In genomic region chrX:102599084-102599949, GRCh38 we compare ENCODE assay signal across 8 cellular contexts. TPM values are rescaled to one million over a fixed set of nuclear protein-coding genes. Genes with fewer than 3 reads are reported as not detected.
DNase-seq lines count a peak whose midpoint lies in the region; TF ChIP-seq lines count a peak whose summit lies in the region.

Gene ARMCX5, plus strand, starts transcription at chrX:102599515. Its CDS starts 2,627 bp downstream, at chrX:102602142.

- no peaks in the 10 kb centered on the region for H3K9me3 Mint-ChIP-seq in activated naive CD4-positive, alpha-beta T cell treated with anti-CD3 and anti-CD28 coated beads for 36 hours

- H3K36me3 ChIP-seq in H7 (replicated peaks; ENCODE audit: control insufficient read depth, insufficient read depth, low read length) (peaks cover 1% of the 10 kb centered on the region), MG63 (no peaks in the 10 kb centered on the region), neutrophil (no peaks in the 10 kb centered on the region)

- no peaks in the 10 kb centered on the region for H3K9me3 ChIP-seq in MG63
- no peaks in the 10 kb centered on the region for H3K9me3 ChIP-seq in neutrophil

- H3K27ac ChIP-seq in neutrophil = peak within 1 kb of the TSS; percentile 58

- no peaks in the 10 kb centered on the region for H3K27me3 Mint-ChIP-seq in activated naive CD4-positive, alpha-beta T cell treated with anti-CD3 and anti-CD28 coated beads for 36 hours (ENCODE audit: low read depth)

- H3K4me1 Mint-ChIP-seq in activated naive CD4-positive, alpha-beta T cell treated with anti-CD3 and anti-CD28 coated beads for 36 hours (ENCODE audit: low read depth) = peaks cover 33% of the 10 kb centered on the region

- H3K27ac Mint-ChIP-seq in activated naive CD4-positive, alpha-beta T cell treated with anti-CD3 and anti-CD28 coated beads for 36 hours = peak within 1 kb of the TSS; percentile 96

- H3K36me3 Mint-ChIP-seq in activated naive CD4-positive, alpha-beta T cell treated with anti-CD3 and anti-CD28 coated beads for 36 hours (ENCODE audit: low read depth) = peaks cover 14% of the 10 kb centered on the region

- no peak for TF ChIP-seq CTCF in neutrophil (IDR thresholded peaks at IDR 0.05)

- peak within 1 kb of the TSS; percentile 100 for H3K4me3 Mint-ChIP-seq in activated naive CD4-positive, alpha-beta T cell treated with anti-CD3 and anti-CD28 coated beads for 36 hours

- peaks cover 3 to 8% of the 10 kb centered on the region in 2 experiments for H3K4me1 ChIP-seq in neutrophil (ENCODE audit: control insufficient read depth in 1 of 2, insufficient read depth in 1 of 2, low read depth in 1 of 2, low read length in 1 of 2)

- peak; percentile 94 for DNase-seq in ELR (ENCODE audit: low read depth)
- peak; percentile 4 for DNase-seq in H7
- peak; percentile 71 for DNase-seq in MG63
- DNase-seq in SIG-M5 (lab: John Stamatoyannopoulos, UW) = peak; percentile 0
- DNase-seq in activated naive CD4-positive, alpha-beta T cell treated with anti-CD3 and anti-CD28 coated beads for 36 hours = peak; percentile 79
- DNase-seq in globus pallidus (ENCODE audit: low spot score) = peak; percentile 71
- DNase-seq in superior temporal gyrus (ENCODE audit: extremely low spot score) = peak; percentile 85

- no peaks in the 10 kb centered on the region for H3K27me3 ChIP-seq in H7 (ENCODE audit: control insufficient read depth, insufficient read depth, low read length)
- H3K27me3 ChIP-seq in MG63 = no peaks in the 10 kb centered on the region
- no peaks in the 10 kb centered on the region for H3K27me3 ChIP-seq in neutrophil

- H3K4me3 ChIP-seq in H7 (ENCODE audit: insufficient read depth, low read depth, low read length) = peak within 1 kb of the TSS; percentile 55
- peak within 1 kb of the TSS; percentile 61 for H3K4me3 ChIP-seq in MG63
- H3K4me3 ChIP-seq in neutrophil (ENCODE audit: low read depth in 1 of 2, low read length in 1 of 2) = peak within 1 kb of the TSS; percentile 63 to 74

- intact Hi-C loops in activated naive CD4-positive, alpha-beta T cell treated with anti-CD3 and anti-CD28 coated beads for 36 hours (cut with micrococcal nuclease) = loop anchor here (1.0 to 10.0 kb wide), 7 partner anchors 53 to 1088 kb away; partner anchors contain the start of genes GPRASP2, MORF4L2 and ZMAT1

- CTCF ChIA-PET in activated naive CD4-positive, alpha-beta T cell treated with anti-CD3 and anti-CD28 coated beads for 36 hours (lab: Charles Lee) = interaction anchor here (0.7 kb wide), 1 partner anchor 83 kb away, joined by 3 read pairs; the partner anchor contains the start of gene TMSB15A

RNA-seq across cellular contexts. Expression of gene ARMCX5, which starts in this region (rescaled TPM):
- 17.5 and 24.5 TPM in 2 replicates for total RNA-seq in H7 (2014; rRNA removed; shearing (Covaris generic))
- total RNA-seq in MG63 (2014; rRNA removed; shearing (Covaris generic); ENCODE audit: low replicate concordance) = 2.9 and 6.6 TPM in 2 replicates
- total RNA-seq in activated naive CD4-positive, alpha-beta T cell treated with anti-CD3 and anti-CD28 coated beads for 36 hours = 10 to 100 TPM in 1 of 2 experiments, 1 to 10 TPM in 1; 9.5 to 11.4 TPM

Comparison
In these comparisons a context has a peak if more than half of its experiments do, and no peak if none do; other contexts are left out.
1. Peak in every context shown above with its lines: DNase-seq, H3K4me3 ChIP-seq and H3K27ac ChIP-seq.
2. DNase-seq: peak in every context shown above with its lines; median percentile 94 in ELR; 85 in superior temporal gyrus; 79 in activated naive CD4-positive, alpha-beta T cell treated with anti-CD3 and anti-CD28 coated beads for 36 hours; 71 in MG63; 71 in globus pallidus; 4 in H7; 0 in SIG-M5.